11 cellular contexts compared by ENCODE assay signal in genomic region chr6:46013639-46014038, GRCh38. TPM values are rescaled to one million over a fixed set of nuclear protein-coding genes. Genes with fewer than 3 reads are reported as not detected.
DNase-seq lines count a peak whose midpoint lies in the region; ATAC-seq, FAIRE-seq and TF ChIP-seq lines count a peak whose summit lies in the region.
"Had no signal": no experiment of that assay in that cellular context is flagged by ENCODE, and none has a peak within 500 bp of the region (broad histone marks: within the 10 kb centered on the region; RNA-seq: fewer than 3 reads in every experiment).

No MANE protein-coding gene starts in this region.

- peaks cover 22% of the 10 kb centered on the region for H3K27me3 Mint-ChIP-seq in activated CD4-positive, alpha-beta T cell treated with anti-CD3 and anti-CD28 coated beads, Interleukin-2, amount 10 ng/mL, durations not matched to agents 24 days and 14 days
- H3K27me3 Mint-ChIP-seq in activated CD4-positive, alpha-beta memory T cell treated with anti-CD3 and anti-CD28 coated beads for 36 hours = peaks cover 11% of the 10 kb centered on the region
- H3K27me3 Mint-ChIP-seq in immature natural killer cell (ENCODE audit: low read depth in 3 of 3) = peaks cover 7 to 18% (median 16%) of the 10 kb centered on the region in 3 donors

- H3K4me3 Mint-ChIP-seq in activated CD4-positive, alpha-beta T cell treated with anti-CD3 and anti-CD28 coated beads, Interleukin-2, amount 10 ng/mL, durations not matched to agents 24 days and 14 days = peak overlapping the region; percentile 83
- H3K4me3 Mint-ChIP-seq in activated CD4-positive, alpha-beta memory T cell treated with anti-CD3 and anti-CD28 coated beads for 36 hours = peak overlapping the region; percentile 80
- peak overlapping the region; percentile 4 to 89 (median 77) for H3K4me3 Mint-ChIP-seq in immature natural killer cell

- peaks cover 0 to 8% (median 0%) of the 10 kb centered on the region in 8 donors for H3K9me3 ChIP-seq in spleen

- WGBS in spleen, 5 donors = 74 to 91% (median 87%) methylated on average over 4 of the region's 4 CpGs

- peaks cover 0 to 60% (median 22%) of the 10 kb centered on the region in 6 donors for H3K4me1 ChIP-seq in spleen

- H3K27ac Mint-ChIP-seq in activated CD4-positive, alpha-beta T cell treated with anti-CD3 and anti-CD28 coated beads, Interleukin-2, amount 10 ng/mL, durations not matched to agents 24 days and 14 days = peak overlapping the region; percentile 26
- H3K27ac Mint-ChIP-seq in activated CD4-positive, alpha-beta memory T cell treated with anti-CD3 and anti-CD28 coated beads for 36 hours = peak overlapping the region; percentile 40
- H3K27ac Mint-ChIP-seq in immature natural killer cell = peak overlapping the region; percentile 3 to 85 (median 58)

- peaks cover 0 to 34% (median 13%) of the 10 kb centered on the region in 7 donors for H3K27me3 ChIP-seq in spleen (replicated peaks in 1 of 7)

- FAIRE-seq in GM19239 (lab: Jason Lieb, UNC) = no peak
- FAIRE-seq: D721Med had no signal

- peaks cover 55% of the 10 kb centered on the region for H3K4me1 Mint-ChIP-seq in activated CD4-positive, alpha-beta T cell treated with anti-CD3 and anti-CD28 coated beads, Interleukin-2, amount 10 ng/mL, durations not matched to agents 24 days and 14 days
- H3K4me1 Mint-ChIP-seq in activated CD4-positive, alpha-beta memory T cell treated with anti-CD3 and anti-CD28 coated beads for 36 hours (ENCODE audit: low read depth) = peaks cover 60% of the 10 kb centered on the region
- peaks cover 60 to 65% of the 10 kb centered on the region in 2 donors for H3K4me1 Mint-ChIP-seq in immature natural killer cell

- H3K36me3 Mint-ChIP-seq in activated CD4-positive, alpha-beta T cell treated with anti-CD3 and anti-CD28 coated beads, Interleukin-2, amount 10 ng/mL, durations not matched to agents 24 days and 14 days (ENCODE audit: low read depth) = peaks cover 2% of the 10 kb centered on the region
- H3K36me3 Mint-ChIP-seq in activated CD4-positive, alpha-beta memory T cell treated with anti-CD3 and anti-CD28 coated beads for 36 hours = no peaks in the 10 kb centered on the region
- no peaks in the 10 kb centered on the region for H3K36me3 Mint-ChIP-seq in immature natural killer cell

- intact Hi-C loops in activated CD4-positive, alpha-beta T cell treated with anti-CD3 and anti-CD28 coated beads, Interleukin-2, amount 10 ng/mL, durations not matched to agents 24 days and 14 days (cut with micrococcal nuclease) = loop anchor here (5.0 to 10.0 kb wide), 9 partner anchors 114 to 1011 kb away; partner anchors contain the start of genes ENPP4 and SUPT3H
- intact Hi-C loops in activated CD4-positive, alpha-beta memory T cell treated with anti-CD3 and anti-CD28 coated beads for 36 hours (cut with micrococcal nuclease) = loop anchor here (1.0 to 10.0 kb wide), 8 partner anchors 181 to 1371 kb away; partner anchors contain the start of gene SUPT3H
- intact Hi-C loops in spleen (cut with DNase I; ENCODE audit: low total_unique reads) = no loop called here

- CTCF ChIA-PET in activated CD4-positive, alpha-beta memory T cell treated with anti-CD3 and anti-CD28 coated beads for 36 hours (lab: Charles Lee) = interaction anchor here (1.3 to 3.1 kb wide), 3 partner anchors 8 to 1358 kb away, joined by 4 to 11 read pairs (median 4); no protein-coding TSS in a partner anchor

- POLR2A ChIA-PET in activated CD4-positive, alpha-beta memory T cell treated with anti-CD3 and anti-CD28 coated beads for 36 hours (lab: Charles Lee) = interaction anchor here (1.9 kb wide), 1 partner anchor 8 kb away, joined by 4 read pairs; no protein-coding TSS in a partner anchor

- no peak for ATAC-seq in GM21423 (IDR thresholded peaks at IDR 0.05; ENCODE audit: unreplicated experiment)

- TF ChIP-seq CTCF in spleen (IDR thresholded peaks at IDR 0.05 in 8 of 11, conservative IDR thresholded peaks at IDR 0.05 in 3 of 11) = no peak

- H3K36me3 ChIP-seq in spleen = no peaks in the 10 kb centered on the region

- TF ChIP-seq POLR2A in spleen (IDR thresholded peaks at IDR 0.05) = no peak

- peak overlapping the region in 7 of 8 donors; percentile 69 to 87 (median 82) for H3K27ac ChIP-seq in spleen

- peaks cover 4% of the 10 kb centered on the region for H3K9me3 Mint-ChIP-seq in activated CD4-positive, alpha-beta T cell treated with anti-CD3 and anti-CD28 coated beads, Interleukin-2, amount 10 ng/mL, durations not matched to agents 24 days and 14 days
- no peaks in the 10 kb centered on the region for H3K9me3 Mint-ChIP-seq in activated CD4-positive, alpha-beta memory T cell treated with anti-CD3 and anti-CD28 coated beads for 36 hours
- H3K9me3 Mint-ChIP-seq in immature natural killer cell = peaks cover 0 to 2% (median 0%) of the 10 kb centered on the region in 6 donors

- DNase-seq in activated CD4-positive, alpha-beta T cell treated with anti-CD3 and anti-CD28 coated beads, Interleukin-2, amount 10 ng/mL, durations not matched to agents 24 days and 14 days = no peak
- no peak for DNase-seq in activated CD4-positive, alpha-beta T cell treated with anti-CD3 and anti-CD28 coated beads, Interleukin-2, amount 50 U/mL, for 1 hour
- peak; percentile 22 for DNase-seq in activated CD4-positive, alpha-beta memory T cell treated with anti-CD3 and anti-CD28 coated beads for 36 hours
- DNase-seq in immature natural killer cell (no peak), spleen (no peak), GM19239 (ENCODE audit: insufficient read length, low spot score) (no peak), medulla oblongata (ENCODE audit: extremely low spot score) (no peak)
- DNase-seq: IMR-90, NCI-H510A treated with DMSO at 0.1 percent for 48 hours had no signal

- H3K4me3 ChIP-seq in spleen = peak overlapping the region in 7 of 8 donors; percentile 47 to 76 (median 55)

RNA-seq across cellular contexts. Expression of gene CLIC5, which starts 2.0 kb away (rescaled TPM):
- total RNA-seq in activated CD4-positive, alpha-beta T cell treated with anti-CD3 and anti-CD28 coated beads, Interleukin-2, amount 10 ng/mL, durations not matched to agents 24 days and 14 days = 1.1 and 2.0 TPM in 2 replicates
- 1 to 10 TPM; 8.0 to 8.5 TPM for total RNA-seq in activated CD4-positive, alpha-beta memory T cell treated with anti-CD3 and anti-CD28 coated beads for 36 hours
- polyA plus RNA-seq in immature natural killer cell = under 1 TPM in 1 of 3 donors, not detected in 2; 0.44 TPM
- total RNA-seq in spleen = 100 to 1,000 TPM in 2 of 7 donors, 10 to 100 TPM in 5; 53.4 to 189 (median 85.1) TPM
- 10 to 100 TPM in 1 of 3 donors, 1 to 10 TPM in 2; 2.8 to 10.6 (median 5.8) TPM for polyA plus RNA-seq in spleen
- total RNA-seq: IMR-90 had no signal
- polyA plus RNA-seq: IMR-90 had no signal

Comparison
In these comparisons a context has a peak if more than half of its experiments do, and no peak if none do; other contexts are left out.
1. RNA of gene CLIC5, which starts 2.0 kb away (total RNA-seq): 53.4 to 189 TPM in spleen; 8.0 to 8.5 TPM in activated CD4-positive, alpha-beta memory T cell treated with anti-CD3 and anti-CD28 coated beads for 36 hours and 1.1 to 2.0 TPM in activated CD4-positive, alpha-beta T cell treated with anti-CD3 and anti-CD28 coated beads, Interleukin-2, amount 10 ng/mL, durations not matched to agents 24 days and 14 days; every median in the first group is over 4 times any median in the second.
2. Peak in every context shown above with its lines, with median percentiles within 50 percentile points of each other: H3K27ac Mint-ChIP-seq and H3K4me3 Mint-ChIP-seq.